In genomic region chr15:59355730-59356129, GRCh38 we compare ENCODE assay signal across 19 cellular contexts. TPM values are rescaled to one million over a fixed set of nuclear protein-coding genes. Genes with fewer than 3 reads are reported as not detected.
A peak's percentile ranks its signal among the peaks of the same experiment; 100 is the strongest.
DNase-seq lines count a peak whose midpoint lies in the region; ATAC-seq and TF ChIP-seq lines count a peak whose summit lies in the region.
"Had no signal": no experiment of that assay in that cellular context is flagged by ENCODE, and none has a peak within 500 bp of the region (broad histone marks: within the 10 kb centered on the region; RNA-seq: fewer than 3 reads in every experiment).

No MANE protein-coding gene starts in this region.

- peaks cover 31% of the 10 kb centered on the region for H3K4me1 ChIP-seq in OCI-LY3 (ENCODE audit: low read length)
- peaks cover 4% of the 10 kb centered on the region for H3K4me1 ChIP-seq in endodermal cell (ENCODE audit: control insufficient read depth, insufficient read depth, low read length)
- H3K4me1 ChIP-seq in lower lobe of right lung, result peaks cover 23% of the 10 kb centered on the region

- H3K9ac ChIP-seq in OCI-LY3 (ENCODE audit: low read length) (no peak overlapping the region), endodermal cell (ENCODE audit: extremely low read depth, low read length, poor library complexity, severe bottlenecking) (no peak overlapping the region)

- peaks cover 72% of the 10 kb centered on the region for H3K4me1 Mint-ChIP-seq in activated CD8-positive, alpha-beta T cell treated with anti-CD3 and anti-CD28 coated beads, Interleukin-2, amount 10 ng/mL, durations not matched to agents 7 days and 5 days (ENCODE audit: low read depth)
- peaks cover 21% of the 10 kb centered on the region for H3K4me1 Mint-ChIP-seq in activated CD8-positive, alpha-beta T cell treated with anti-CD3 and anti-CD28 coated beads for 36 hours (ENCODE audit: low read depth)
- H3K4me1 Mint-ChIP-seq in endodermal cell, result peaks cover 35% of the 10 kb centered on the region
- peaks cover 81% of the 10 kb centered on the region for H3K4me1 Mint-ChIP-seq in stimulated activated memory B cell treated with anti-CD40 and anti-IgM and Interleukin-4, amounts not matched to agents 10 μg/mL and 1 μg/mL and 100 μg/mL, for 72 hours

- H3K4me3 Mint-ChIP-seq in activated CD8-positive, alpha-beta T cell treated with anti-CD3 and anti-CD28 coated beads, Interleukin-2, amount 10 ng/mL, durations not matched to agents 7 days and 5 days, result peak overlapping the region; percentile 54
- H3K4me3 Mint-ChIP-seq in activated CD8-positive, alpha-beta T cell treated with anti-CD3 and anti-CD28 coated beads for 36 hours, result no peak overlapping the region
- no peak overlapping the region for H3K4me3 Mint-ChIP-seq in endodermal cell
- peak overlapping the region; percentile 55 for H3K4me3 Mint-ChIP-seq in stimulated activated memory B cell treated with anti-CD40 and anti-IgM and Interleukin-4, amounts not matched to agents 10 μg/mL and 1 μg/mL and 100 μg/mL, for 72 hours

- H3K9me3 Mint-ChIP-seq in activated CD8-positive, alpha-beta T cell treated with anti-CD3 and anti-CD28 coated beads, Interleukin-2, amount 10 ng/mL, durations not matched to agents 7 days and 5 days (ENCODE audit: insufficient read depth), result no peaks in the 10 kb centered on the region
- no peaks in the 10 kb centered on the region for H3K9me3 Mint-ChIP-seq in activated CD8-positive, alpha-beta T cell treated with anti-CD3 and anti-CD28 coated beads for 36 hours
- H3K9me3 Mint-ChIP-seq in endodermal cell, result no peaks in the 10 kb centered on the region
- H3K9me3 Mint-ChIP-seq in stimulated activated memory B cell treated with anti-CD40 and anti-IgM and Interleukin-4, amounts not matched to agents 10 μg/mL and 1 μg/mL and 100 μg/mL, for 72 hours, result no peaks in the 10 kb centered on the region

- peaks cover 5% of the 10 kb centered on the region for H4K20me1 ChIP-seq in OCI-LY3 (ENCODE audit: insufficient read depth, low read length)

- peak overlapping the region; percentile 89 for H3K27ac Mint-ChIP-seq in activated CD8-positive, alpha-beta T cell treated with anti-CD3 and anti-CD28 coated beads, Interleukin-2, amount 10 ng/mL, durations not matched to agents 7 days and 5 days
- no peak overlapping the region for H3K27ac Mint-ChIP-seq in activated CD8-positive, alpha-beta T cell treated with anti-CD3 and anti-CD28 coated beads for 36 hours
- peak overlapping the region; percentile 56 for H3K27ac Mint-ChIP-seq in endodermal cell
- H3K27ac Mint-ChIP-seq in stimulated activated memory B cell treated with anti-CD40 and anti-IgM and Interleukin-4, amounts not matched to agents 10 μg/mL and 1 μg/mL and 100 μg/mL, for 72 hours, result peak overlapping the region; percentile 23

- 91 to 94% methylated on average over 6 to 7 of the region's 7 CpGs for WGBS in endodermal cell (ENCODE audit: insufficient coverage in 1 of 2, insufficient read length in 1 of 2), 2 experiments

- no peaks in the 10 kb centered on the region for H3K9me3 ChIP-seq in OCI-LY3 (ENCODE audit: insufficient read depth, low read length)
- no peaks in the 10 kb centered on the region for H3K9me3 ChIP-seq in endodermal cell (ENCODE audit: control insufficient read depth, low read length)
- H3K9me3 ChIP-seq in lower lobe of right lung, result no peaks in the 10 kb centered on the region
- H3K9me3 ChIP-seq: SJSA1 had no signal

- H3K27me3 ChIP-seq in OCI-LY3 (ENCODE audit: low read depth, low read length) (peaks cover 6% of the 10 kb centered on the region), endodermal cell (ENCODE audit: control insufficient read depth, insufficient read depth, low read length, poor library complexity, severe bottlenecking) (no peaks in the 10 kb centered on the region), lower lobe of right lung (ENCODE audit: low read depth) (no peaks in the 10 kb centered on the region)
- H3K27me3 ChIP-seq: SJSA1 had no signal

- H3K27ac ChIP-seq in OCI-LY3 (ENCODE audit: low read length), result no peak overlapping the region
- no peak overlapping the region for H3K27ac ChIP-seq in endodermal cell (ENCODE audit: low read depth, low read length)
- H3K27ac ChIP-seq in lower lobe of right lung, result no peak overlapping the region
- H3K27ac ChIP-seq: SJSA1 had no signal

- POLR2A ChIA-PET in activated CD8-positive, alpha-beta T cell treated with anti-CD3 and anti-CD28 coated beads, Interleukin-2, amount 10 ng/mL, durations not matched to agents 7 days and 5 days (lab: Charles Lee), result no interaction called here
- POLR2A ChIA-PET in activated CD8-positive, alpha-beta T cell treated with anti-CD3 and anti-CD28 coated beads for 36 hours (lab: Charles Lee), result no interaction called here

- H3K36me3 ChIP-seq in OCI-LY3 (replicated peaks; ENCODE audit: low read depth, low read length), result no peaks in the 10 kb centered on the region
- H3K36me3 ChIP-seq in endodermal cell (ENCODE audit: control insufficient read depth, insufficient read depth, low read length), result no peaks in the 10 kb centered on the region
- H3K36me3 ChIP-seq in lower lobe of right lung, result no peaks in the 10 kb centered on the region

- no peak overlapping the region for H2AFZ ChIP-seq in OCI-LY3 (ENCODE audit: low read depth, low read length)

- no peak overlapping the region for H3K4me3 ChIP-seq in OCI-LY3 (ENCODE audit: low read length)
- H3K4me3 ChIP-seq in endodermal cell (ENCODE audit: low read length), result no peak overlapping the region
- H3K4me3 ChIP-seq in lower lobe of right lung, result no peak overlapping the region
- H3K4me3 ChIP-seq: SJSA1 had no signal

- peaks cover 5% of the 10 kb centered on the region for H3K27me3 Mint-ChIP-seq in activated CD8-positive, alpha-beta T cell treated with anti-CD3 and anti-CD28 coated beads, Interleukin-2, amount 10 ng/mL, durations not matched to agents 7 days and 5 days (ENCODE audit: low read depth)
- H3K27me3 Mint-ChIP-seq in activated CD8-positive, alpha-beta T cell treated with anti-CD3 and anti-CD28 coated beads for 36 hours, result peaks cover 5% of the 10 kb centered on the region
- no peaks in the 10 kb centered on the region for H3K27me3 Mint-ChIP-seq in endodermal cell (ENCODE audit: insufficient read depth)
- no peaks in the 10 kb centered on the region for H3K27me3 Mint-ChIP-seq in stimulated activated memory B cell treated with anti-CD40 and anti-IgM and Interleukin-4, amounts not matched to agents 10 μg/mL and 1 μg/mL and 100 μg/mL, for 72 hours

- H3K4me2 ChIP-seq in OCI-LY3 (ENCODE audit: low read length), result peak overlapping the region; percentile 67

- TF ChIP-seq CTCF in activated CD8-positive, alpha-beta T cell treated with anti-CD3 and anti-CD28 coated beads for 36 hours (IDR thresholded peaks at IDR 0.05), result no peak
- TF ChIP-seq CTCF in OCI-LY3 (IDR thresholded peaks at IDR 0.05; ENCODE audit: low read depth, low read length), result no peak
- TF ChIP-seq CTCF in endodermal cell (conservative IDR thresholded peaks at IDR 0.05), result no peak
- no peak for TF ChIP-seq CTCF in lower lobe of right lung (IDR thresholded peaks at IDR 0.05)

- H3K79me2 ChIP-seq in OCI-LY3 (ENCODE audit: low read length), result peaks cover 13% of the 10 kb centered on the region

- H3K36me3 Mint-ChIP-seq in activated CD8-positive, alpha-beta T cell treated with anti-CD3 and anti-CD28 coated beads, Interleukin-2, amount 10 ng/mL, durations not matched to agents 7 days and 5 days (ENCODE audit: low read depth), result peaks cover 39% of the 10 kb centered on the region
- no peaks in the 10 kb centered on the region for H3K36me3 Mint-ChIP-seq in activated CD8-positive, alpha-beta T cell treated with anti-CD3 and anti-CD28 coated beads for 36 hours (ENCODE audit: low read depth)
- H3K36me3 Mint-ChIP-seq in endodermal cell (ENCODE audit: low read depth), result peaks cover 2% of the 10 kb centered on the region
- H3K36me3 Mint-ChIP-seq in stimulated activated memory B cell treated with anti-CD40 and anti-IgM and Interleukin-4, amounts not matched to agents 10 μg/mL and 1 μg/mL and 100 μg/mL, for 72 hours, result peaks cover 34% of the 10 kb centered on the region

- no peak for DNase-seq in activated CD8-positive, alpha-beta T cell treated with anti-CD3 and anti-CD28 coated beads, Interleukin-2, amount 10 ng/mL, durations not matched to agents 7 days and 5 days
- DNase-seq in activated CD8-positive, alpha-beta T cell treated with anti-CD3 and anti-CD28 coated beads for 36 hours, result no peak
- DNase-seq in endodermal cell (no peak), lower lobe of right lung (no peak), globus pallidus (ENCODE audit: low spot score) (no peak), NCI-H1092 treated with DMSO at 0.1 percent for 48 hours (lab: John Stamatoyannopoulos, UW) (no peak)
- DNase-seq: 8988T, DMS153, GDM1, GOT3, IMR-90, Karpas-422, NCI-H1436, NCI-H1930, NCI-H345, NCI-H524 treated with DMSO at 0.1 percent for 48 hours had no signal

- intact Hi-C loops in activated CD8-positive, alpha-beta T cell treated with anti-CD3 and anti-CD28 coated beads for 36 hours (cut with micrococcal nuclease), result no loop called here
- intact Hi-C loops in lower lobe of right lung (cut with DNase I), result no loop called here

- CTCF ChIA-PET in activated CD8-positive, alpha-beta T cell treated with anti-CD3 and anti-CD28 coated beads, Interleukin-2, amount 10 ng/mL, durations not matched to agents 7 days and 5 days (lab: Charles Lee), result interaction anchor here (0.8 kb wide), 1 partner anchor 28 kb away, joined by 4 read pairs; no protein-coding TSS in a partner anchor
- CTCF ChIA-PET in activated CD8-positive, alpha-beta T cell treated with anti-CD3 and anti-CD28 coated beads for 36 hours (lab: Charles Lee), result interaction anchor here (1.6 kb wide), 1 partner anchor 27 kb away, joined by 4 read pairs; no protein-coding TSS in a partner anchor

- no peak for ATAC-seq in activated CD8-positive, alpha-beta T cell treated with anti-CD3 and anti-CD28 coated beads, Interleukin-2, amount 10 ng/mL, durations not matched to agents 7 days and 5 days
- ATAC-seq in activated CD8-positive, alpha-beta T cell treated with anti-CD3 and anti-CD28 coated beads for 36 hours, result no peak
- no peak for ATAC-seq in stimulated activated memory B cell treated with anti-CD40 and anti-IgM and Interleukin-4, amounts not matched to agents 10 μg/mL and 1 μg/mL and 100 μg/mL, for 72 hours
- ATAC-seq in lower lobe of right lung, result no peak

RNA-seq across cellular contexts. Expression of gene MYO1E, which starts 16.9 kb away (rescaled TPM):
- total RNA-seq in activated CD8-positive, alpha-beta T cell treated with anti-CD3 and anti-CD28 coated beads, Interleukin-2, amount 10 ng/mL, durations not matched to agents 7 days and 5 days, result 100 to 1,000 TPM in 1 of 2 experiments, 10 to 100 TPM in 1; 90.4 to 101 TPM
- 10 to 100 TPM; 20.3 to 22.7 TPM for total RNA-seq in activated CD8-positive, alpha-beta T cell treated with anti-CD3 and anti-CD28 coated beads for 36 hours
- total RNA-seq in endodermal cell, result 10 to 100 TPM; 47.8 to 65.6 TPM
- 22.1 TPM for polyA plus RNA-seq in endodermal cell (2013, experiment 1 of 2)
- polyA plus RNA-seq in endodermal cell (2013, experiment 2 of 2), result 17.6 TPM
- total RNA-seq in lower lobe of right lung, result 59.4 TPM

Comparison
In these comparisons a context has a peak if more than half of its experiments do, and no peak if none do; other contexts are left out.
1. H3K4me3 Mint-ChIP-seq: peak in activated CD8-positive, alpha-beta T cell treated with anti-CD3 and anti-CD28 coated beads, Interleukin-2, amount 10 ng/mL, durations not matched to agents 7 days and 5 days (single experiment) and stimulated activated memory B cell treated with anti-CD40 and anti-IgM and Interleukin-4, amounts not matched to agents 10 μg/mL and 1 μg/mL and 100 μg/mL, for 72 hours (single experiment); none in activated CD8-positive, alpha-beta T cell treated with anti-CD3 and anti-CD28 coated beads for 36 hours (single experiment) and endodermal cell (single experiment).